In the genomic region with DNA sequence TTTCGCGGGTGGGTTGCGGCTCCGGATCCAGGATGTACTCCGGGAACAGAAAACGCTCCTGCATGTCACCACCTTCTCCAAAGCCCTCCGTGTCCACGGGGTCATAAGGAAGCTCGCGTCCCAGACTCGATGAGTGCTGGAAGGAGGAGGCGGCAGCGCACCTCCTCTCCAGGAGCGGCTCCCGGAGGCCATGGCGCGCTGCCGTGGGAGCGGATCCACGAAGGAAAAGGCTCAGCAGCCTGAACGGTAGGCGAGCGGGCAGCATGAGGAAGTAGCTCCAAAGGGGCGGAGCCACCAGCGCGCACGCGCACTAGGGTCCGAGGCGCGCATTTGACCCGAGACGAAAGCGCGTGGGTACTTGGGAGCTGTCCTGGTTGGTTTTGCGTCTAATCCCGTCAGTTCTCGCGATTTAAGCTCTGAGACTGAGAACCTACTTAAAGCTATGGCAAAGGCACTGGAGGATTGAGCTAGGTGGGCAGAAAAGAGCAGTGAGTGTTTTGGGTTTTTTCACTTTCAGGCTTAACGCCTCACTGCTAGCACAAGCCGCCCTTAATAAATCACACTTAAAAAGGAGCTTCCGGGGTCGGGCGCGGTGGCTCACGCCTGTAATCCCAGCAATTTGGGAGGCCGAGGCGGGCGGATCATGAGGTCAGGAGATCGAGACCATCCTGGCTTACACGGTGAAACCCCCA, we compare ENCODE assay signal across 8 cellular contexts. TPM values are rescaled to one million over a fixed set of nuclear protein-coding genes. Genes with fewer than 3 reads are reported as not detected.
DNase-seq lines count a peak whose midpoint lies in the region; ATAC-seq, FAIRE-seq and TF ChIP-seq lines count a peak whose summit lies in the region.

A gene (minus strand): TSS at position 286 of the 692 bp plus-strand sequence. CDS start 21 bp downstream, at position 265.

- DNase-seq in GM18507 (ENCODE audit: extremely low spot score, insufficient read length, low read depth) (peak; percentile 90), NCI-H2029 treated with DMSO at 0.1 percent for 48 hours (lab: John Stamatoyannopoulos, UW) (peak; percentile 91), T-helper 9 cell (peak; percentile 94), astrocyte of the cerebellum (ENCODE audit: low read depth) (peak; percentile 99), hepatic stellate cell (ENCODE audit: low spot score) (peak; percentile 94), aorta (peak; percentile 98 to 99)

- in situ Hi-C loops in astrocyte of the cerebellum (cut with HindIII; ENCODE audit: low sequenced_read_pairs) = no loop called here

- H3K9me3 ChIP-seq in aorta (ENCODE audit: control insufficient read depth, low read length) = no peaks in the 10 kb centered on the region

- TF ChIP-seq CTCF in astrocyte of the cerebellum (IDR thresholded peaks at IDR 0.05; ENCODE audit: low read depth, low read length, missing control alignments) = no peak

- ATAC-seq in HG02981 (IDR thresholded peaks at IDR 0.05; ENCODE audit: unreplicated experiment) = peak; percentile 79
- peak; percentile 97 for ATAC-seq in aorta (ENCODE audit: low FRiP score)

- H3K4me1 ChIP-seq in rectal smooth muscle tissue (ENCODE audit: control insufficient read depth, insufficient read depth, low read length) (peaks cover 14% of the 10 kb centered on the region), aorta (ENCODE audit: control insufficient read depth in 1 of 2, insufficient read depth in 2 of 2, low read length in 2 of 2) (peaks cover 0 to 3% of the 10 kb centered on the region in 2 donors)

- H3K36me3 ChIP-seq in rectal smooth muscle tissue (ENCODE audit: control insufficient read depth, insufficient read depth, low read length) = peaks cover 17% of the 10 kb centered on the region
- peaks cover 0 to 3% of the 10 kb centered on the region in 2 donors for H3K36me3 ChIP-seq in aorta (ENCODE audit: control insufficient read depth in 1 of 2, insufficient read depth in 2 of 2, low read length in 1 of 2)

- FAIRE-seq in GM18507 (lab: Jason Lieb, UNC) = peak; percentile 98

- H3K4me3 ChIP-seq in astrocyte of the cerebellum (ENCODE audit: low read depth, low read length) (peak within 1 kb of the TSS; percentile 99), rectal smooth muscle tissue (ENCODE audit: low read length) (peak within 1 kb of the TSS; percentile 99), aorta (ENCODE audit: low read length in 2 of 2) (peak within 1 kb of the TSS; percentile 88 to 98)

- WGBS in aorta, 2 donors = 0 to 1% methylated on average over 51 of the region's 51 CpGs

- intact Hi-C loops in aorta (cut with DNase I) = loop anchor here (2.0 to 5.0 kb wide), 2 partner anchors 69 to 70 kb away; a partner anchor contains a TSS

- H3K27me3 ChIP-seq in rectal smooth muscle tissue (ENCODE audit: control insufficient read depth, insufficient read depth, low read length) = no peaks in the 10 kb centered on the region
- no peaks in the 10 kb centered on the region for H3K27me3 ChIP-seq in aorta (ENCODE audit: control insufficient read depth in 1 of 2, insufficient read depth in 2 of 2, low read length in 1 of 2)

- H3K27ac ChIP-seq in rectal smooth muscle tissue (ENCODE audit: low read depth, low read length) = peak within 1 kb of the TSS; percentile 83
- peak within 1 kb of the TSS in 1 of 2 donors; percentile 76 for H3K27ac ChIP-seq in aorta (ENCODE audit: low read depth in 1 of 2, low read length in 2 of 2)

- H3K9ac ChIP-seq in rectal smooth muscle tissue (ENCODE audit: low read length) = peak within 1 kb of the TSS; percentile 61

RNA-seq across cellular contexts. Expression of the gene that starts here (rescaled TPM):
- 10 to 100 TPM in 1 of 2 donors, 1 to 10 TPM in 1; 10.0 to 12.9 TPM for total RNA-seq in aorta
- 10 to 100 TPM; 11.4 to 15.4 TPM for polyA plus RNA-seq in aorta
